Comparison of ENCODE assay signal across 23 cellular contexts in the genomic region with DNA sequence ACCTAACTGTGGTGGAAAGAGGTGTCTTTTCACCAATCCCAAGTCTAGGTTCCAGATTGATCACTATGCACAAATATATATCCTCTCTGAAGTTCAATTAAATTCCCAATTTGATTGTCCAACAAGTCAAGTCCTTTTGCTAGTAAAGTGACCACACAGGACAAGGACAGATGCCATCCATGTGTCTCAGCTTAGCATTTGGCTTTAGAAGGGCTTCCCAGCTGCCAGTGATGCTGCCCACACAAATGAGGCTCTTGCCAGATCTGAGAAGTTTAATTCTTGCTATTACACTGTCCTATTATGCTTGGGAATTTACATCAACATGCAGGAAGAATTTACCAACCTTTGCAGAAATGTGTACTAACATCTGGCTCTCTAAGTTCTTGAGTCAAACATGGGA.
"Had no signal": no experiment of that assay in that cellular context is flagged by ENCODE, and none has a peak within 500 bp of the region (broad histone marks: within the 10 kb centered on the region; RNA-seq: fewer than 3 reads in every experiment).

No MANE protein-coding gene starts in this region.

- ATAC-seq: effector memory CD8-positive, alpha-beta T cell; esophagus mucosa; foreskin keratinocyte; gastrocnemius medialis; gastroesophageal sphincter; heart left ventricle; heart right ventricle had no signal

- H3K4me3 ChIP-seq: colonic mucosa, coronary artery, dorsolateral prefrontal cortex, esophagus muscularis mucosa, esophagus squamous epithelium, gastrocnemius medialis, gastroesophageal sphincter, heart left ventricle, heart right ventricle had no signal

- H3K4me1 ChIP-seq: colonic mucosa, esophagus muscularis mucosa, esophagus squamous epithelium, foreskin keratinocyte, gastrocnemius medialis, gastroesophageal sphincter, heart left ventricle, heart right ventricle had no signal

- DNase-seq: colonic mucosa; cortex of kidney; dermis blood vessel endothelial cell; dorsolateral prefrontal cortex; effector CD4-positive, alpha-beta T cell; effector CD8-positive, alpha-beta T cell; effector memory CD4-positive, alpha-beta T cell; effector memory CD8-positive, alpha-beta T cell; endodermal cell; esophagus squamous epithelium; foreskin fibroblast; foreskin keratinocyte; foreskin melanocyte; gastrocnemius medialis; glutamatergic neuron; head of caudate nucleus; heart left ventricle; heart right ventricle had no signal

- H3K27ac ChIP-seq: colonic mucosa, coronary artery, dorsolateral prefrontal cortex, epithelial cell of prostate, esophagus muscularis mucosa, esophagus squamous epithelium, foreskin keratinocyte, gastrocnemius medialis, gastroesophageal sphincter, heart left ventricle, heart right ventricle had no signal

- H3K36me3 ChIP-seq: colonic mucosa, esophagus muscularis mucosa, esophagus squamous epithelium, gastrocnemius medialis, gastroesophageal sphincter, heart left ventricle, heart right ventricle had no signal

- H3K9me3 ChIP-seq: colonic mucosa, esophagus muscularis mucosa, esophagus squamous epithelium, gastrocnemius medialis, gastroesophageal sphincter, heart left ventricle, heart right ventricle had no signal

- H3K27me3 ChIP-seq: colonic mucosa, esophagus muscularis mucosa, foreskin keratinocyte, gastrocnemius medialis, gastroesophageal sphincter, heart left ventricle had no signal
